In genomic region chr18:23629444-23629946, GRCh38 we compare ENCODE assay signal across 9 cellular contexts. TPM values are rescaled to one million over a fixed set of nuclear protein-coding genes. Genes with fewer than 3 reads are reported as not detected.
DNase-seq lines count a peak whose midpoint lies in the region; ATAC-seq and TF ChIP-seq lines count a peak whose summit lies in the region.
"Had no signal": no experiment of that assay in that cellular context is flagged by ENCODE, and none has a peak within 500 bp of the region (broad histone marks: within the 10 kb centered on the region; RNA-seq: fewer than 3 reads in every experiment).

No MANE protein-coding gene starts in this region.

- peak in 2 of 4 donors; percentile 58 to 90 for TF ChIP-seq EP300 in upper lobe of left lung (IDR thresholded peaks at IDR 0.05)

- H3K27ac ChIP-seq in upper lobe of left lung, result peak overlapping the region in 2 of 4 donors; percentile 12 to 28

- WGBS in upper lobe of left lung, 2 donors, result 65 to 77% methylated on average over 4 of the region's 4 CpGs

- peaks cover 16% of the 10 kb centered on the region for H3K4me1 Mint-ChIP-seq in activated T-cell treated with anti-CD3 and anti-CD28 coated beads, Interleukin-2, amount 50 U/mL, for 72 hours (ENCODE audit: low read depth)

- H3K9me3 ChIP-seq in upper lobe of left lung, result no peaks in the 10 kb centered on the region

- TF ChIP-seq POLR2A in upper lobe of left lung (IDR thresholded peaks at IDR 0.05), result no peak

- peak; percentile 25 to 53 for ATAC-seq in activated T-cell treated with anti-CD3 and anti-CD28 coated beads, Interleukin-2, amount 50 U/mL, for 72 hours (replicated peaks in 1 of 2)
- ATAC-seq in HG03066 (IDR thresholded peaks at IDR 0.05; ENCODE audit: low read depth, unreplicated experiment) (peak; percentile 79), upper lobe of left lung (ENCODE audit: low FRiP score in 2 of 2) (peak; percentile 76 to 94)

- no peaks in the 10 kb centered on the region for H3K36me3 Mint-ChIP-seq in activated T-cell treated with anti-CD3 and anti-CD28 coated beads, Interleukin-2, amount 50 U/mL, for 72 hours (ENCODE audit: insufficient read depth in 2 of 2)

- peaks cover 3 to 15% (median 6%) of the 10 kb centered on the region in 4 donors for H3K4me1 ChIP-seq in upper lobe of left lung

- intact Hi-C loops in posterior cingulate gyrus (cut with DNase I), result loop anchor here (10.0 kb wide), 1 partner anchor 485 kb away; no protein-coding TSS in a partner anchor

- TF ChIP-seq CTCF in upper lobe of left lung (IDR thresholded peaks at IDR 0.05), result no peak

- H3K9me3 Mint-ChIP-seq in activated T-cell treated with anti-CD3 and anti-CD28 coated beads, Interleukin-2, amount 50 U/mL, for 72 hours, result no peaks in the 10 kb centered on the region

- no peaks in the 10 kb centered on the region for H3K27me3 Mint-ChIP-seq in activated T-cell treated with anti-CD3 and anti-CD28 coated beads, Interleukin-2, amount 50 U/mL, for 72 hours (ENCODE audit: low read depth)

- H3K27ac Mint-ChIP-seq in activated T-cell treated with anti-CD3 and anti-CD28 coated beads, Interleukin-2, amount 50 U/mL, for 72 hours, result no peak overlapping the region

- no peak for DNase-seq in activated T-cell treated with anti-CD3 and anti-CD28 coated beads, Interleukin-2, amount 50 U/mL, for 72 hours
- no peak for DNase-seq in activated T-cell treated with anti-CD3 and anti-CD28 coated beads for 4 hours
- DNase-seq in NCI-H774 (lab: John Stamatoyannopoulos, UW), result peak; percentile 71
- DNase-seq in upper lobe of left lung, result peak; percentile 48 to 81
- DNase-seq in AG08396 (ENCODE audit: low spot score), result no peak
- no peak for DNase-seq in pons (ENCODE audit: low spot score)
- no peak for DNase-seq in posterior cingulate gyrus

- H3K27me3 ChIP-seq in upper lobe of left lung, result no peaks in the 10 kb centered on the region

- no peak overlapping the region for H3K4me3 Mint-ChIP-seq in activated T-cell treated with anti-CD3 and anti-CD28 coated beads, Interleukin-2, amount 50 U/mL, for 72 hours

- H3K4me3 ChIP-seq in upper lobe of left lung, result no peak overlapping the region

- H3K36me3 ChIP-seq in upper lobe of left lung, result no peaks in the 10 kb centered on the region

RNA-seq across cellular contexts. Expression of gene ANKRD29, which starts 33.2 kb away (rescaled TPM):
- total RNA-seq in activated T-cell treated with anti-CD3 and anti-CD28 coated beads, Interleukin-2, amount 50 U/mL, for 72 hours, result not detected
- 100 to 1,000 TPM in 2 of 6 donors, 10 to 100 TPM in 4; 50.4 to 150 (median 85.8) TPM for total RNA-seq in upper lobe of left lung
- total RNA-seq: activated CD8-positive, alpha-beta memory T cell treated with anti-CD3 and anti-CD28 coated beads for 36 hours had no signal

RNA-seq across cellular contexts. Expression of gene NPC1, which starts 43.2 kb away (rescaled TPM):
- 10 to 100 TPM; 29.3 to 32.4 TPM for total RNA-seq in activated T-cell treated with anti-CD3 and anti-CD28 coated beads, Interleukin-2, amount 50 U/mL, for 72 hours
- total RNA-seq in upper lobe of left lung, result 100 to 1,000 TPM; 117 to 437 (median 167) TPM

RNA-seq across cellular contexts. Expression of gene LAMA3, which starts 59.8 kb away (rescaled TPM):
- total RNA-seq in activated T-cell treated with anti-CD3 and anti-CD28 coated beads, Interleukin-2, amount 50 U/mL, for 72 hours, result under 1 TPM in 1 of 2 donors, not detected in 1; 0.19 TPM
- 100 to 1,000 TPM in 4 of 6 donors, 10 to 100 TPM in 2; 88.2 to 202 (median 141) TPM for total RNA-seq in upper lobe of left lung

Comparison
In these comparisons a context has a peak if more than half of its experiments do, and no peak if none do; other contexts are left out.
1. DNase-seq: peak in NCI-H774 (single experiment) and upper lobe of left lung (2 of 2); none in activated T-cell treated with anti-CD3 and anti-CD28 coated beads, Interleukin-2, amount 50 U/mL, for 72 hours (0 of 2), activated T-cell treated with anti-CD3 and anti-CD28 coated beads for 4 hours (single experiment), AG08396 (single experiment), pons (single experiment) and posterior cingulate gyrus (0 of 10).
2. RNA of gene ANKRD29, which starts 33.2 kb away (total RNA-seq): 50.4 to 150 TPM in upper lobe of left lung; not detected in activated T-cell treated with anti-CD3 and anti-CD28 coated beads, Interleukin-2, amount 50 U/mL, for 72 hours; every median in the first group is over 10 times any median in the second.
3. RNA of gene LAMA3, which starts 59.8 kb away (total RNA-seq): 88.2 to 202 TPM in upper lobe of left lung; 0.19 TPM in activated T-cell treated with anti-CD3 and anti-CD28 coated beads, Interleukin-2, amount 50 U/mL, for 72 hours; every median in the first group is over 10 times any median in the second.
4. Peak in every context shown above with its lines, with median percentiles within 50 percentile points of each other: ATAC-seq.